15 cellular contexts compared by ENCODE assay signal in the genomic region with DNA sequence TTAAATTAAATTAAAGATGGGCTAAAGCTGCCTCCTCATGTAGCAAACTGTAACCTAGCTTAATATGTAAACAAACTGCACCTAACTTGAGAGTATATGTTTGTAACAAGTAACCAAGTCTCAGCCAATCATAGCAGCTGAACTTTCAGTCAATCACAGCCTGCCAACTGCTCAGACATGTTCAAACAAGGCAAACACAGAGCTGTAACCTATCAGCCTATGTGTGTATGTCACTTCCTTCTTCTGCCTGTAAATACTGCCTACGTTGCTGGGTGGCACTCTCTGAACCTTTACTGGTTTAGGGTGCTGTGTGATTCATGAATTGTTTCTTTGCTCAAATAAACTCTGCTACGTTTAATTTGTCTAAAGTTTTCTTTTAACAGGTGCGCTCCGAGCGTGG. TPM values are rescaled to one million over a fixed set of nuclear protein-coding genes. Genes with fewer than 3 reads are reported as not detected.
DNase-seq lines count a peak whose midpoint lies in the region; FAIRE-seq and TF ChIP-seq lines count a peak whose summit lies in the region.
"Had no signal": no experiment of that assay in that cellular context is flagged by ENCODE, and none has a peak within 500 bp of the region (broad histone marks: within the 10 kb centered on the region; RNA-seq: fewer than 3 reads in every experiment).

No MANE protein-coding gene starts in this region.

- H3K4me1 ChIP-seq in breast epithelium (no peaks in the 10 kb centered on the region), keratinocyte (ENCODE audit: control insufficient read depth, extremely low read depth, insufficient read depth, low read length) (peaks cover 6% of the 10 kb centered on the region), vagina (peaks cover 7% of the 10 kb centered on the region), SK-N-SH (ENCODE audit: control insufficient read depth in 1 of 2, insufficient read depth in 2 of 2, low read depth in 1 of 2, low read length in 1 of 2) (peaks cover 0 to 6% of the 10 kb centered on the region in 2 experiments; a peak in 2 of 4 replicates)
- H3K4me1 ChIP-seq: adrenal gland had no signal

- H3K36me3 ChIP-seq in breast epithelium: no peaks in the 10 kb centered on the region
- H3K36me3 ChIP-seq in keratinocyte (ENCODE audit: control insufficient read depth in 2 of 2, extremely low read depth in 1 of 2, insufficient read depth in 2 of 2, low read length in 2 of 2): no peaks in the 10 kb centered on the region
- no peaks in the 10 kb centered on the region for H3K36me3 ChIP-seq in vagina
- no peaks in the 10 kb centered on the region for H3K36me3 ChIP-seq in SK-N-SH (replicated peaks in 1 of 2; ENCODE audit: control insufficient read depth in 1 of 2, insufficient read depth in 2 of 2, low read length in 1 of 2)
- H3K36me3 ChIP-seq: adrenal gland had no signal

- H4K20me1 ChIP-seq in keratinocyte (ENCODE audit: control insufficient read depth, extremely low read depth, insufficient read depth, low read length) (no peaks in the 10 kb centered on the region), SK-N-SH (ENCODE audit: insufficient read depth) (no peaks in the 10 kb centered on the region)

- no peak for TF ChIP-seq POLR2A in breast epithelium (IDR thresholded peaks at IDR 0.05)
- no peak for TF ChIP-seq POLR2A in vagina (IDR thresholded peaks at IDR 0.05)

- H3K9me3 Mint-ChIP-seq in MCF 10A (ENCODE audit: unreplicated experiment): no peaks in the 10 kb centered on the region

- FAIRE-seq in keratinocyte (lab: Jason Lieb, UNC): peak; percentile 97
- FAIRE-seq: G401.6 had no signal

- no peak for TF ChIP-seq CTCF in MCF 10A (IDR thresholded peaks at IDR 0.05; ENCODE audit: unreplicated experiment)
- no peak for TF ChIP-seq CTCF in breast epithelium (IDR thresholded peaks at IDR 0.05)
- TF ChIP-seq CTCF in RWPE1 (conservative IDR thresholded peaks at IDR 0.05; ENCODE audit: low read depth): no peak
- no peak for TF ChIP-seq CTCF in keratinocyte (optimal IDR thresholded peaks at IDR 0.05 in 1 of 3, IDR thresholded peaks at IDR 0.05 in 1 of 3, conservative IDR thresholded peaks at IDR 0.05 in 1 of 3; ENCODE audit: extremely low read depth in 1 of 3, insufficient read depth in 2 of 3, low read length in 3 of 3)
- no peak for TF ChIP-seq CTCF in vagina (IDR thresholded peaks at IDR 0.05)
- no peak for TF ChIP-seq CTCF in SK-N-SH (IDR thresholded peaks at IDR 0.05)

- peaks cover 19% of the 10 kb centered on the region for H3F3A ChIP-seq in SK-N-SH (replicated peaks; ENCODE audit: insufficient read depth)

- no peaks in the 10 kb centered on the region for H3K27me3 ChIP-seq in breast epithelium
- no peaks in the 10 kb centered on the region for H3K27me3 ChIP-seq in keratinocyte (ENCODE audit: control insufficient read depth, extremely low read depth, insufficient read depth, low read length)
- H3K27me3 ChIP-seq in vagina: no peaks in the 10 kb centered on the region
- no peaks in the 10 kb centered on the region for H3K27me3 ChIP-seq in SK-N-SH (ENCODE audit: insufficient read depth)
- H3K27me3 ChIP-seq: adrenal gland, dorsolateral prefrontal cortex had no signal

- intact Hi-C loops in MCF 10A (cut with micrococcal nuclease): no loop called here
- intact Hi-C loops in breast epithelium (cut with DNase I; ENCODE audit: low total_unique reads): no loop called here
- intact Hi-C loops in vagina (cut with DNase I): no loop called here

- H3K9me3 ChIP-seq in breast epithelium (peaks cover 0 to 5% of the 10 kb centered on the region in 2 donors), keratinocyte (ENCODE audit: control insufficient read depth, low read depth, low read length) (no peaks in the 10 kb centered on the region), vagina (no peaks in the 10 kb centered on the region), SK-N-SH (peaks cover 8% of the 10 kb centered on the region; the same call in 1 of the 2 replicates)

- no peaks in the 10 kb centered on the region for H3K9me2 ChIP-seq in SK-N-SH

- H3K9ac ChIP-seq in keratinocyte (ENCODE audit: control insufficient read depth, extremely low read depth, insufficient read depth, low read length) (peak overlapping the region; percentile 16), SK-N-SH (no peak overlapping the region)

- H3K27ac ChIP-seq in breast epithelium: peak overlapping the region in 1 of 2 donors; percentile 4
- peak overlapping the region; percentile 56 for H3K27ac ChIP-seq in RWPE1
- peak overlapping the region; percentile 47 for H3K27ac ChIP-seq in keratinocyte (ENCODE audit: control insufficient read depth, insufficient read depth, low read length)
- H3K27ac ChIP-seq in vagina: peak overlapping the region; percentile 68
- no peak overlapping the region for H3K27ac ChIP-seq in SK-N-SH (ENCODE audit: low read depth in 2 of 2, low read length in 1 of 2)
- H3K27ac ChIP-seq: adrenal gland, dorsolateral prefrontal cortex had no signal

- no peaks in the 10 kb centered on the region for H3K27me3 Mint-ChIP-seq in MCF 10A (ENCODE audit: insufficient read depth, unreplicated experiment)

- peak overlapping the region; percentile 59 for H2AFZ ChIP-seq in keratinocyte (ENCODE audit: control insufficient read depth, low read length)
- H2AFZ ChIP-seq in SK-N-SH (ENCODE audit: low read depth): no peak overlapping the region

- CTCF ChIA-PET in MCF 10A (lab: Yijun Ruan, JAX): interaction anchor here (0.5 to 0.9 kb wide), 2 partner anchors 139 to 513 kb away, joined by 3 read pairs; no protein-coding TSS in a partner anchor
- CTCF ChIA-PET in RWPE1 (lab: Yijun Ruan, JAX): interaction anchor here (0.6 kb wide), 1 partner anchor 369 kb away, joined by 5 read pairs; no protein-coding TSS in a partner anchor
- CTCF ChIA-PET in SK-N-SH (lab: Yijun Ruan, JAX): no interaction called here

- H3K4me2 ChIP-seq in keratinocyte (ENCODE audit: control insufficient read depth, extremely low read depth, insufficient read depth, low read depth, low read length) (peak overlapping the region; percentile 18), SK-N-SH (no peak overlapping the region)

- H3K9me1 ChIP-seq in keratinocyte (ENCODE audit: control insufficient read depth, extremely low read depth, insufficient read depth, low read length): no peaks in the 10 kb centered on the region

- peak overlapping the region; percentile 80 for H3K27ac Mint-ChIP-seq in MCF 10A (ENCODE audit: low read depth, unreplicated experiment)

- no peaks in the 10 kb centered on the region for H3K79me2 ChIP-seq in keratinocyte (ENCODE audit: control insufficient read depth, insufficient read depth, low read length)
- no peaks in the 10 kb centered on the region for H3K79me2 ChIP-seq in SK-N-SH (ENCODE audit: insufficient read depth)

- no TSS peak for BruUV-seq in MCF 10A (replicated peaks; lab: Mats Ljungman, UMichigan)

- no peak overlapping the region for H3K4me3 Mint-ChIP-seq in MCF 10A (ENCODE audit: unreplicated experiment)

- DNase-seq in MCF 10A (ENCODE audit: unreplicated experiment): peak; percentile 71
- no peak for DNase-seq in breast epithelium (ENCODE audit: low spot score in 2 of 2)
- DNase-seq in RWPE1 (ENCODE audit: low spot score): peak; percentile 63
- no peak for DNase-seq in keratinocyte (ENCODE audit: low read depth, low spot score)
- no peak for DNase-seq in vagina (ENCODE audit: extremely low spot score in 2 of 2)
- no peak for DNase-seq in SK-N-SH
- DNase-seq in stimulated activated CD4-positive, alpha-beta T cell treated with anti-CD3 and anti-CD28 coated beads, Interleukin-4, amount 100 ng/mL, for 1 hour: no peak
- DNase-seq in NCI-H2081 treated with DMSO at 0.1 percent for 48 hours (lab: John Stamatoyannopoulos, UW): no peak
- DNase-seq: adrenal gland, dorsolateral prefrontal cortex, left cardiac atrium, occipital lobe had no signal

- no peak for TF ChIP-seq RAD21 in SK-N-SH (IDR thresholded peaks at IDR 0.05; ENCODE audit: low read length)

- peaks cover 14% of the 10 kb centered on the region for H3K4me1 Mint-ChIP-seq in MCF 10A (ENCODE audit: insufficient read depth, unreplicated experiment)

- no peak for TF ChIP-seq EP300 in SK-N-SH (IDR thresholded peaks at IDR 0.05; ENCODE audit: borderline replicate concordance in 1 of 2, low read depth in 1 of 2, low read length in 1 of 2)

- dilution Hi-C loops in keratinocyte (cut with MboI; ENCODE audit: extremely low pct_ligation_motif_present, low sequenced_read_pairs): no loop called here

- POLR2A ChIA-PET in MCF 10A (lab: Yijun Ruan, JAX) (interaction anchor here (1.0 to 2.7 kb wide), 3 partner anchors 15 to 61 kb away, joined by 3 to 10 read pairs (median 4); no protein-coding TSS in a partner anchor), RWPE1 (lab: Yijun Ruan, JAX; ENCODE audit: low non-redundant PET) (no interaction called here), SK-N-SH (lab: Yijun Ruan, JAX) (no interaction called here)

- H3K4me3 ChIP-seq in breast epithelium (no peak overlapping the region), keratinocyte (ENCODE audit: control insufficient read depth in 2 of 3, extremely low read depth in 1 of 3, insufficient read depth in 2 of 3, low read depth in 1 of 3, low read length in 3 of 3) (no peak overlapping the region), vagina (no peak overlapping the region), SK-N-SH (ENCODE audit: low read depth in 2 of 2, low read length in 1 of 2) (no peak overlapping the region)
- H3K4me3 ChIP-seq: adrenal gland, dorsolateral prefrontal cortex had no signal

- H3K36me3 Mint-ChIP-seq in MCF 10A (ENCODE audit: insufficient read depth, unreplicated experiment): no peaks in the 10 kb centered on the region

- 89% methylated on average over 5 of the region's 5 CpGs for WGBS in SK-N-SH (ENCODE audit: low lambda C conversion rate)

RNA-seq across cellular contexts. Expression of gene SERPINA6, which starts 2.9 kb away (rescaled TPM):
- total RNA-seq in MCF 10A (2022): not detected in 2 replicates
- 10 to 100 TPM in 1 of 3 donors, 1 to 10 TPM in 1, not detected in 1; 1.2 to 12.5 TPM for total RNA-seq in breast epithelium
- polyA plus RNA-seq in keratinocyte: 0.18 TPM in 1 of 3 replicates, not detected in the others
- not detected for polyA plus RNA-seq in keratinocyte (2011; ENCODE audit: low read depth)
- 0.08 TPM in 1 of 2 replicates, not detected in the other for polyA plus RNA-seq in keratinocyte (2011; cell fraction: cytosol; rRNA removed)
- polyA plus RNA-seq in keratinocyte (2011; cell fraction: nucleus; rRNA removed): 0.09 TPM in 1 of 2 replicates, not detected in the other
- polyA plus RNA-seq in keratinocyte (2012; ENCODE audit: low replicate concordance): 0.10 TPM in 1 of 2 replicates, not detected in the other
- not detected in 3 replicates for polyA minus RNA-seq in keratinocyte
- polyA minus RNA-seq in keratinocyte (2011; cell fraction: cytosol; rRNA and poly(A)+ RNA removed): not detected
- not detected in 2 replicates for polyA minus RNA-seq in keratinocyte (2011; cell fraction: nucleus; rRNA and poly(A)+ RNA removed)
- not detected for total RNA-seq in vagina
- 0.46 and 0.65 TPM in 2 replicates for polyA plus RNA-seq in SK-N-SH (2012; rRNA removed)
- polyA plus RNA-seq in SK-N-SH (2012; cell fraction: cytosol; rRNA removed): 0.32 and 0.56 TPM in 2 replicates
- 0.20 and 0.29 TPM in 2 replicates for polyA plus RNA-seq in SK-N-SH (2012; cell fraction: nucleus; rRNA removed)
- total RNA-seq: adrenal gland, dorsolateral prefrontal cortex, glomerular endothelial cell, left cardiac atrium, occipital lobe, OCI-LY7 had no signal

RNA-seq across cellular contexts. Expression of gene SERPINA10, which starts 27.2 kb away (rescaled TPM):
- not detected in 2 replicates for total RNA-seq in MCF 10A (2022)
- not detected for total RNA-seq in breast epithelium
- polyA plus RNA-seq in keratinocyte: not detected in 3 replicates
- polyA plus RNA-seq in keratinocyte (2011; ENCODE audit: low read depth): not detected
- not detected in 2 replicates for polyA plus RNA-seq in keratinocyte (2011; cell fraction: cytosol; rRNA removed)
- polyA plus RNA-seq in keratinocyte (2011; cell fraction: nucleus; rRNA removed): not detected in 2 replicates
- 0.03 and 0.21 TPM in 2 replicates for polyA plus RNA-seq in keratinocyte (2012; ENCODE audit: low replicate concordance)
- polyA minus RNA-seq in keratinocyte: not detected in 3 replicates
- polyA minus RNA-seq in keratinocyte (2011; cell fraction: cytosol; rRNA and poly(A)+ RNA removed): not detected
- not detected in 2 replicates for polyA minus RNA-seq in keratinocyte (2011; cell fraction: nucleus; rRNA and poly(A)+ RNA removed)
- not detected for total RNA-seq in vagina
- polyA plus RNA-seq in SK-N-SH (2012; rRNA removed): not detected in 2 replicates
- polyA plus RNA-seq in SK-N-SH (2012; cell fraction: cytosol; rRNA removed): not detected in 2 replicates
- 0.01 TPM in 1 of 2 replicates, not detected in the other for polyA plus RNA-seq in SK-N-SH (2012; cell fraction: nucleus; rRNA removed)
- total RNA-seq: adrenal gland, glomerular endothelial cell, left cardiac atrium, occipital lobe, OCI-LY7 had no signal

RNA-seq across cellular contexts. Expression of gene SERPINA2, which starts 46.3 kb away (rescaled TPM):
- not detected in 2 replicates for total RNA-seq in MCF 10A (2022)
- not detected for total RNA-seq in breast epithelium
- polyA plus RNA-seq in keratinocyte: not detected in 3 replicates
- not detected for polyA plus RNA-seq in keratinocyte (2011; ENCODE audit: low read depth)
- not detected in 2 replicates for polyA plus RNA-seq in keratinocyte (2011; cell fraction: cytosol; rRNA removed)
- polyA plus RNA-seq in keratinocyte (2011; cell fraction: nucleus; rRNA removed): not detected in 2 replicates
- polyA plus RNA-seq in keratinocyte (2012; ENCODE audit: low replicate concordance): not detected in 2 replicates
- polyA minus RNA-seq in keratinocyte: not detected in 3 replicates
- not detected for polyA minus RNA-seq in keratinocyte (2011; cell fraction: cytosol; rRNA and poly(A)+ RNA removed)
- polyA minus RNA-seq in keratinocyte (2011; cell fraction: nucleus; rRNA and poly(A)+ RNA removed): not detected in 2 replicates
- total RNA-seq in vagina: not detected
- polyA plus RNA-seq in SK-N-SH (2012; rRNA removed): not detected in 2 replicates
- not detected in 2 replicates for polyA plus RNA-seq in SK-N-SH (2012; cell fraction: cytosol; rRNA removed)
- not detected in 2 replicates for polyA plus RNA-seq in SK-N-SH (2012; cell fraction: nucleus; rRNA removed)
- total RNA-seq: adrenal gland, dorsolateral prefrontal cortex, glomerular endothelial cell, left cardiac atrium, occipital lobe, OCI-LY7 had no signal
- polyA plus RNA-seq: adrenal gland had no signal

Comparison
In these comparisons a context has a peak if more than half of its experiments do, and no peak if none do; other contexts are left out.
1. DNase-seq: peak in MCF 10A (single experiment) and RWPE1 (single experiment); none in breast epithelium (0 of 2), keratinocyte (single experiment), vagina (0 of 2), SK-N-SH (single experiment), stimulated activated CD4-positive, alpha-beta T cell treated with anti-CD3 and anti-CD28 coated beads, Interleukin-4, amount 100 ng/mL, for 1 hour (single experiment) and NCI-H2081 treated with DMSO at 0.1 percent for 48 hours (single experiment).
2. H3K27ac ChIP-seq: peak in RWPE1 (single experiment), keratinocyte (single experiment) and vagina (single experiment); none in SK-N-SH (0 of 2).